Comparison of ENCODE assay signal across 1 cellular context in genomic region chr10:97185326-97186058, GRCh38.
TF ChIP-seq lines count a peak whose summit lies in the region.

SLIT1 (minus strand) TSS chr10:97185959; CDS start chr10:97185674, 285 bp downstream.

TF ChIP-seq in IMR-90, 13 proteins besides CTCF, POLR2A, EP300 and RAD21:
- TF ChIP-seq BHLHE40 (IDR thresholded peaks at IDR 0.05; ENCODE audit: low read depth, low read length) (no peak), NFE2L2 (IDR thresholded peaks at IDR 0.05; ENCODE audit: low read depth, low read length) (no peak)
